Comparison of ENCODE assay signal across 18 cellular contexts in the genomic region with DNA sequence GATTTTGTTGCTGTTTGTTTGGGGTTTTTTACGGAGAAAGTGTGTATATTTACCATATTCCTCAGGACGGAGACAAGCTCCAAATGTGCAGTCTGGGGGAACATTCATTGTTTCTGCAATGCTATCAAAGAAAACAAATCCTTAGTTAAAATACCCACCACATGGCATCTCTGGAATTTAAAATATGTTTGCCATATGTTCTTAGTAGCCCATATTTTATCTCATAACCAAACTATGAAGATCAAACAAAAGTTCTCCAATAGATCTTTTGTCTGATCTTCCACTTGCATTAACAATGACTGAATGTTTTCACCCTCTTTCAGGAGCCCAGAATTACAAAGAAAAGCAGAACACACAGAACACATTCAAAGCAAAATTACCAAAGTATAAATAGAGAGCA. TPM values are rescaled to one million over a fixed set of nuclear protein-coding genes. Genes with fewer than 3 reads are reported as not detected.
DNase-seq lines count a peak whose midpoint lies in the region; ATAC-seq, FAIRE-seq and TF ChIP-seq lines count a peak whose summit lies in the region.
"Had no signal": no experiment of that assay in that cellular context is flagged by ENCODE, and none has a peak within 500 bp of the region (broad histone marks: within the 10 kb centered on the region; RNA-seq: fewer than 3 reads in every experiment).

No MANE protein-coding gene starts in this region.

- ATAC-seq in HG03460 (IDR thresholded peaks at IDR 0.05; ENCODE audit: unreplicated experiment) = no peak
- ATAC-seq: activated CD4-positive, alpha-beta T cell treated with anti-CD3 and anti-CD28 coated beads for 36 hours; activated CD8-positive, alpha-beta memory T cell treated with anti-CD3 and anti-CD28 coated beads, Interleukin-2, amount 10 ng/mL, durations not matched to agents 7 days and 5 days had no signal

- peaks cover 14% of the 10 kb centered on the region for H3K4me1 Mint-ChIP-seq in Calu3 (ENCODE audit: low read depth, unreplicated experiment)
- H3K4me1 Mint-ChIP-seq: activated CD4-positive, alpha-beta T cell treated with anti-CD3 and anti-CD28 coated beads for 36 hours; activated CD8-positive, alpha-beta memory T cell treated with anti-CD3 and anti-CD28 coated beads, Interleukin-2, amount 10 ng/mL, durations not matched to agents 7 days and 5 days; nephron progenitor cell had no signal

- H3K9me1 ChIP-seq in endothelial cell of umbilical vein (replicated peaks; ENCODE audit: control insufficient read depth, extremely low read depth, insufficient read depth, low read length) = no peaks in the 10 kb centered on the region

- H3K4me3 Mint-ChIP-seq in Calu3 (ENCODE audit: low read depth, unreplicated experiment) = no peak overlapping the region
- H3K4me3 Mint-ChIP-seq: activated CD4-positive, alpha-beta T cell treated with anti-CD3 and anti-CD28 coated beads for 36 hours; activated CD8-positive, alpha-beta memory T cell treated with anti-CD3 and anti-CD28 coated beads, Interleukin-2, amount 10 ng/mL, durations not matched to agents 7 days and 5 days; nephron progenitor cell had no signal

- DNase-seq in Calu3 = no peak
- peak; percentile 13 for DNase-seq in RPMI7951 (ENCODE audit: low read depth)
- peak; percentile 16 for DNase-seq in endothelial cell of umbilical vein (ENCODE audit: low read depth, low spot score)
- DNase-seq in frontal cortex (ENCODE audit: low spot score in 2 of 2) = no peak
- no peak for DNase-seq in amniotic stem cell (lab: John Stamatoyannopoulos, UW)
- no peak for DNase-seq in kidney tubule cell (ENCODE audit: low spot score)
- DNase-seq: activated CD4-positive, alpha-beta T cell treated with anti-CD3 and anti-CD28 coated beads for 36 hours; activated CD8-positive, alpha-beta memory T cell treated with anti-CD3 and anti-CD28 coated beads, Interleukin-2, amount 10 ng/mL, durations not matched to agents 7 days and 5 days; colonic mucosa; COR-L47; NCI-H526 treated with DMSO at 0.1 percent for 48 hours; nephron progenitor cell; uterus had no signal

- POLR2A ChIA-PET in endothelial cell of umbilical vein (lab: Charles Lee) = no interaction called here

- dilution Hi-C loops in endothelial cell of umbilical vein (cut with MboI; ENCODE audit: extremely low pct_ligation_motif_present, low sequenced_read_pairs) = no loop called here

- no peak for TF ChIP-seq POLR2A in endothelial cell of umbilical vein (IDR thresholded peaks at IDR 0.05; ENCODE audit: low read depth, low read length)

- H3K36me3 ChIP-seq in endothelial cell of umbilical vein (ENCODE audit: control insufficient read depth in 2 of 2, extremely low read depth in 1 of 2, insufficient read depth in 2 of 2, low read length in 2 of 2) (no peaks in the 10 kb centered on the region), neuron (ENCODE audit: insufficient read depth, low read length) (no peaks in the 10 kb centered on the region)
- H3K36me3 ChIP-seq: colonic mucosa, uterus had no signal

- intact Hi-C loops in Calu3 (cut with micrococcal nuclease; ENCODE audit: unreplicated experiment) (loop anchor here (1.0 kb wide), 2 partner anchors 9 to 52 kb away; no protein-coding TSS in a partner anchor), endothelial cell of umbilical vein (cut with micrococcal nuclease) (no loop called here)

- H3K27me3 ChIP-seq in endothelial cell of umbilical vein (ENCODE audit: control insufficient read depth in 2 of 2, insufficient read depth in 2 of 2, low read length in 2 of 2) (no peaks in the 10 kb centered on the region), neuron (ENCODE audit: insufficient read depth, low read length) (no peaks in the 10 kb centered on the region)
- H3K27me3 ChIP-seq: colonic mucosa, uterus had no signal

- H4K20me1 ChIP-seq in endothelial cell of umbilical vein (replicated peaks; ENCODE audit: control insufficient read depth, extremely low read depth, insufficient read depth, low read length) = no peaks in the 10 kb centered on the region

- H3K9ac ChIP-seq in endothelial cell of umbilical vein (replicated peaks; ENCODE audit: extremely low read depth, insufficient read depth, low read length) = no peak overlapping the region

- no peaks in the 10 kb centered on the region for H3K9me3 Mint-ChIP-seq in Calu3 (ENCODE audit: low read depth, unreplicated experiment)
- H3K9me3 Mint-ChIP-seq: nephron progenitor cell had no signal

- H3K27ac Mint-ChIP-seq in Calu3 (ENCODE audit: unreplicated experiment) = peak overlapping the region; percentile 14
- H3K27ac Mint-ChIP-seq: activated CD4-positive, alpha-beta T cell treated with anti-CD3 and anti-CD28 coated beads for 36 hours; activated CD8-positive, alpha-beta memory T cell treated with anti-CD3 and anti-CD28 coated beads, Interleukin-2, amount 10 ng/mL, durations not matched to agents 7 days and 5 days; nephron progenitor cell had no signal

- BruUV-seq in Calu3 (replicated peaks; lab: Mats Ljungman, UMichigan) (no TSS peak), endothelial cell of umbilical vein (replicated peaks; lab: Mats Ljungman, UMichigan) (no TSS peak)

- H3K4me1 ChIP-seq in endothelial cell of umbilical vein (ENCODE audit: control insufficient read depth, extremely low read depth, insufficient read depth, low read length) (no peaks in the 10 kb centered on the region), neuron (ENCODE audit: insufficient read depth, low read length) (peaks cover 11% of the 10 kb centered on the region)
- H3K4me1 ChIP-seq: colonic mucosa, uterus had no signal

- no peak overlapping the region for H3K4me2 ChIP-seq in endothelial cell of umbilical vein (ENCODE audit: insufficient read depth, low read length)

- peak overlapping the region; percentile 58 for H2AFZ ChIP-seq in endothelial cell of umbilical vein (ENCODE audit: low read depth, low read length)
- H2AFZ ChIP-seq in neuron (ENCODE audit: low read depth, low read length) = peak overlapping the region; percentile 22

- H3K79me2 ChIP-seq in endothelial cell of umbilical vein (ENCODE audit: control insufficient read depth, insufficient read depth, low read length) = no peaks in the 10 kb centered on the region

- H3K27me3 Mint-ChIP-seq in Calu3 (ENCODE audit: unreplicated experiment) = no peaks in the 10 kb centered on the region
- H3K27me3 Mint-ChIP-seq: activated CD4-positive, alpha-beta T cell treated with anti-CD3 and anti-CD28 coated beads for 36 hours; activated CD8-positive, alpha-beta memory T cell treated with anti-CD3 and anti-CD28 coated beads, Interleukin-2, amount 10 ng/mL, durations not matched to agents 7 days and 5 days had no signal

- H3K9me3 ChIP-seq in endothelial cell of umbilical vein (replicated peaks; ENCODE audit: control insufficient read depth, insufficient read depth, low read length) = no peaks in the 10 kb centered on the region
- no peaks in the 10 kb centered on the region for H3K9me3 ChIP-seq in neuron (ENCODE audit: low read length)
- H3K9me3 ChIP-seq: colonic mucosa, uterus had no signal

- no peak for TF ChIP-seq CTCF in Calu3 (IDR thresholded peaks at IDR 0.05; ENCODE audit: unreplicated experiment)
- TF ChIP-seq CTCF in endothelial cell of umbilical vein (IDR thresholded peaks at IDR 0.05; ENCODE audit: extremely low read depth in 1 of 2, insufficient read depth in 1 of 2, low read depth in 1 of 2, low read length in 2 of 2) = no peak

- H3K27ac ChIP-seq in endothelial cell of umbilical vein (ENCODE audit: insufficient read depth, low read depth, low read length) = no peak overlapping the region
- H3K27ac ChIP-seq: colonic mucosa, uterus had no signal

- H3K36me3 Mint-ChIP-seq in Calu3 (ENCODE audit: insufficient read depth, unreplicated experiment) = no peaks in the 10 kb centered on the region
- H3K36me3 Mint-ChIP-seq: activated CD8-positive, alpha-beta memory T cell treated with anti-CD3 and anti-CD28 coated beads, Interleukin-2, amount 10 ng/mL, durations not matched to agents 7 days and 5 days had no signal

- H3K4me3 ChIP-seq in endothelial cell of umbilical vein (replicated peaks in 1 of 3; ENCODE audit: insufficient read depth in 1 of 3, low read depth in 1 of 3, low read length in 3 of 3) (no peak overlapping the region), neuron (ENCODE audit: low read length) (no peak overlapping the region)
- H3K4me3 ChIP-seq: colonic mucosa, uterus had no signal

- FAIRE-seq in endothelial cell of umbilical vein (lab: Jason Lieb, UNC) (peak; percentile 31), frontal cortex (lab: Jason Lieb, UNC) (no peak)
- FAIRE-seq: G401.6, GM12891 had no signal

- CTCF ChIA-PET in Calu3 (lab: Charles Lee) (no interaction called here), endothelial cell of umbilical vein (lab: Charles Lee) (interaction anchor here (2.3 kb wide), 1 partner anchor 11 kb away, joined by 28 read pairs; no protein-coding TSS in a partner anchor)

TF ChIP-seq in endothelial cell of umbilical vein, 7 proteins besides CTCF, POLR2A, EP300 and RAD21:
- no peak for TF ChIP-seq EZH2 (IDR thresholded peaks at IDR 0.05; ENCODE audit: borderline replicate concordance, low read depth, low read length, severe bottlenecking)
- TF ChIP-seq GATA2 (IDR thresholded peaks at IDR 0.05; ENCODE audit: insufficient read depth, insufficient read length, low read depth, low read length) = no peak
- no peak for TF ChIP-seq POLR2AphosphoS5 (IDR thresholded peaks at IDR 0.05; ENCODE audit: insufficient read depth, low read depth, low read length)

RNA-seq across cellular contexts. Expression of a gene that starts 35.3 kb away (rescaled TPM):
- not detected in 2 replicates for total RNA-seq in Calu3 (2022)
- 1.1 and 1.6 TPM in 2 replicates for total RNA-seq in RPMI7951 (2014; rRNA removed; shearing (Covaris generic))
- 0.82 and 0.99 TPM in 2 replicates for total RNA-seq in endothelial cell of umbilical vein
- not detected in 2 replicates for polyA plus RNA-seq in endothelial cell of umbilical vein
- polyA plus RNA-seq in endothelial cell of umbilical vein (2011; cell fraction: cytosol; rRNA removed) = 0.18 and 0.19 TPM in 2 replicates
- polyA plus RNA-seq in endothelial cell of umbilical vein (2011; cell fraction: nucleus; rRNA removed) = 0.78 TPM in 1 of 2 replicates, not detected in the other
- polyA plus RNA-seq in endothelial cell of umbilical vein (2012) = 0.60 and 0.78 TPM in 2 replicates
- polyA minus RNA-seq in endothelial cell of umbilical vein = 3.7 TPM in 1 of 2 replicates, not detected in the other
- polyA minus RNA-seq in endothelial cell of umbilical vein (2011; cell fraction: cytosol; rRNA and poly(A)+ RNA removed) = not detected
- 1.4 TPM in 1 of 2 replicates, not detected in the other for polyA minus RNA-seq in endothelial cell of umbilical vein (2011; cell fraction: nucleus; rRNA and poly(A)+ RNA removed)
- total RNA-seq in frontal cortex = 0.41 TPM
- total RNA-seq: glomerular endothelial cell had no signal

RNA-seq across cellular contexts. Expression of a gene that starts 48.2 kb away (rescaled TPM):
- total RNA-seq in Calu3 (2022) = 66.7 and 75.4 TPM in 2 replicates
- total RNA-seq in RPMI7951 (2014; rRNA removed; shearing (Covaris generic)) = 85.1 and 111 TPM in 2 replicates
- 63.8 and 66.9 TPM in 2 replicates for total RNA-seq in endothelial cell of umbilical vein
- 17.9 and 20.6 TPM in 2 replicates for polyA plus RNA-seq in endothelial cell of umbilical vein
- 32.5 and 36.3 TPM in 2 replicates for polyA plus RNA-seq in endothelial cell of umbilical vein (2011; cell fraction: cytosol; rRNA removed)
- 22.6 and 25.0 TPM in 2 replicates for polyA plus RNA-seq in endothelial cell of umbilical vein (2011; cell fraction: nucleus; rRNA removed)
- 44.2 and 54.4 TPM in 2 replicates for polyA plus RNA-seq in endothelial cell of umbilical vein (2012)
- polyA minus RNA-seq in endothelial cell of umbilical vein = 19.1 and 28.6 TPM in 2 replicates
- 30.6 TPM for polyA minus RNA-seq in endothelial cell of umbilical vein (2011; cell fraction: cytosol; rRNA and poly(A)+ RNA removed)
- polyA minus RNA-seq in endothelial cell of umbilical vein (2011; cell fraction: nucleus; rRNA and poly(A)+ RNA removed) = 39.8 and 59.0 TPM in 2 replicates
- 74.2 TPM for total RNA-seq in frontal cortex

Comparison
In these comparisons a context has a peak if more than half of its experiments do, and no peak if none do; other contexts are left out.
1. DNase-seq: peak in RPMI7951 (single experiment) and endothelial cell of umbilical vein (single experiment); none in Calu3 (single experiment), frontal cortex (0 of 2), amniotic stem cell (single experiment) and kidney tubule cell (single experiment).